ENCODE assay signal across 8 cellular contexts in the genomic region with DNA sequence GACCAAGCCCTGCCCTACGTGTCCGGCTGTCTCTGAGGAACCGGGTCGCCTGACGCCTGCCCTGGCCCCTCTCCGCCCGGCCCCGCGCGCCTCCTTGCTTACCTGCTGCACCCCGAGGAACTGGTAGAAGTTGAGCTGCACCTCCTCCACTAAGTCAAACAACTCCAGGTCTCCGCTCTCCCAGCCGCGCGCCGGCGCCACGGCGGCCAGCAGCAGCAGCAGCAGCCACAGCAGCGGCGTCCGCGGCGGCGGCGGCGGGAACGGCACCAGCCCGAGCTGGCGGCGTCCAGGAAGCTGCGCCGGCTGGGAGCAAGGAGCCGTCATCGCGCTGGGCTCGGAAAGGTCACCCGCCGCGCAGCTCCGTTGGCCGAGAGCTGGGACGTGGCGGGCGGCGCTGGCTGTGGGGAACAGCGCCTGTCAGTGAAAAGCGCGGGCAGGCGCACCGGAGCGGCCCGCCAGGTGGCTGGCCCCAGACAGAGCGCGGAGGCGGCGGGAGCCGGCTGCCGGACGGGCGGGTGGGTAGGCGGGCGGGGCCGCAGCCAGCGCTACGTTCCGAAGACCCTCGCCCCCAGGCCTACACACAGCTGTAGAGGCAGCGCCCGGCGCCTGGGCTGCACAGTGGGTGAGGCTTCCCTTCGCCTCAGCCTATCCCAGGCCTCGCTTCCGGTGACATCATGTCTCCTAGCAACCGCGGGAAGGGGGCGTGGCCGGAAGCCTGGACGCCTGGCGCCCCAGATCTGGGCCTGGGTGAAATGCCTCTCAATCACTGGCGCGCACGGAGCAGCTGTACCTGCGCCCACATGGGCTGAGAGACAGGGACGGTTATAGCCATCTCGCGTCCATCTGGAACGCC. TPM values are rescaled to one million over a fixed set of nuclear protein-coding genes. Genes with fewer than 3 reads are reported as not detected.
DNase-seq lines count a peak whose midpoint lies in the region; ATAC-seq and TF ChIP-seq lines count a peak whose summit lies in the region.

A gene with protein sequence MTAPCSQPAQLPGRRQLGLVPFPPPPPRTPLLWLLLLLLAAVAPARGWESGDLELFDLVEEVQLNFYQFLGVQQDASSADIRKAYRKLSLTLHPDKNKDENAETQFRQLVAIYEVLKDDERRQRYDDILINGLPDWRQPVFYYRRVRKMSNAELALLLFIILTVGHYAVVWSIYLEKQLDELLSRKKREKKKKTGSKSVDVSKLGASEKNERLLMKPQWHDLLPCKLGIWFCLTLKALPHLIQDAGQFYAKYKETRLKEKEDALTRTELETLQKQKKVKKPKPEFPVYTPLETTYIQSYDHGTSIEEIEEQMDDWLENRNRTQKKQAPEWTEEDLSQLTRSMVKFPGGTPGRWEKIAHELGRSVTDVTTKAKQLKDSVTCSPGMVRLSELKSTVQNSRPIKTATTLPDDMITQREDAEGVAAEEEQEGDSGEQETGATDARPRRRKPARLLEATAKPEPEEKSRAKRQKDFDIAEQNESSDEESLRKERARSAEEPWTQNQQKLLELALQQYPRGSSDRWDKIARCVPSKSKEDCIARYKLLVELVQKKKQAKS (minus strand): TSS at position 620 of the 853 bp plus-strand sequence. CDS start 296 bp downstream, at position 324.

- H3K4me3 Mint-ChIP-seq in activated T-helper 17 cell treated with anti-CD3 and anti-CD28 coated beads, Interleukin-2, amount 50 U/mL, for 72 hours: peak within 1 kb of the TSS; percentile 91
- peak within 1 kb of the TSS; percentile 81 to 99 (median 94) for H3K4me3 Mint-ChIP-seq in naive thymus-derived CD8-positive, alpha-beta T cell

- peak within 1 kb of the TSS; percentile 90 for H3K27ac Mint-ChIP-seq in activated T-helper 17 cell treated with anti-CD3 and anti-CD28 coated beads, Interleukin-2, amount 50 U/mL, for 72 hours
- H3K27ac Mint-ChIP-seq in naive thymus-derived CD8-positive, alpha-beta T cell: peak within 1 kb of the TSS; percentile 49 to 97 (median 93)

- peak; percentile 97 for ATAC-seq in activated T-helper 17 cell treated with anti-CD3 and anti-CD28 coated beads, Interleukin-2, amount 50 U/mL, for 72 hours (replicated peaks)
- peak; percentile 89 to 92 for ATAC-seq in naive thymus-derived CD8-positive, alpha-beta T cell

- no peaks in the 10 kb centered on the region for H3K36me3 Mint-ChIP-seq in activated T-helper 17 cell treated with anti-CD3 and anti-CD28 coated beads, Interleukin-2, amount 50 U/mL, for 72 hours (ENCODE audit: low read depth)
- H3K36me3 Mint-ChIP-seq in naive thymus-derived CD8-positive, alpha-beta T cell: peaks cover 0 to 6% (median 0%) of the 10 kb centered on the region in 3 donors

- DNase-seq in EL (peak; percentile 94), H4 (ENCODE audit: low spot score) (peak; percentile 86), LNCaP clone FGC (ENCODE audit: low read depth) (peak; percentile 82), RWPE1 (ENCODE audit: low spot score) (peak; percentile 96), fibroblast of lung (ENCODE audit: low read depth in 2 of 2) (peak; percentile 92)
- DNase-seq in naive thymus-derived CD8-positive, alpha-beta T cell: peak; percentile 94 to 99 (median 98)
- DNase-seq in stimulated activated naive CD4-positive, alpha-beta T cell (lab: John Stamatoyannopoulos, UW): peak; percentile 94 to 98 (median 96)

- CTCF ChIA-PET in RWPE1 (lab: Yijun Ruan, JAX): interaction anchor here (0.6 kb wide), 2 partner anchors 307 to 324 kb away, joined by 3 read pairs; no protein-coding TSS in a partner anchor

- peak within 1 kb of the TSS; percentile 92 for H3K9ac ChIP-seq in fibroblast of lung (ENCODE audit: insufficient read depth, low read length)

- H3K36me3 ChIP-seq in fibroblast of lung (ENCODE audit: control insufficient read depth, insufficient read depth, low read length): no peaks in the 10 kb centered on the region

- peak within 1 kb of the TSS; percentile 98 for H2AFZ ChIP-seq in fibroblast of lung (ENCODE audit: low read length)

- peaks cover 13% of the 10 kb centered on the region for H3K4me1 Mint-ChIP-seq in activated T-helper 17 cell treated with anti-CD3 and anti-CD28 coated beads, Interleukin-2, amount 50 U/mL, for 72 hours
- H3K4me1 Mint-ChIP-seq in naive thymus-derived CD8-positive, alpha-beta T cell: peaks cover 12 to 41% (median 30%) of the 10 kb centered on the region in 4 donors

- TF ChIP-seq CTCF in LNCaP clone FGC (IDR thresholded peaks at IDR 0.05; ENCODE audit: control insufficient read depth, extremely low read depth, insufficient read depth): 0 out of 2 replicates have a peak, but pooled peaks have one; percentile 18
- no peak for TF ChIP-seq CTCF in RWPE1 (conservative IDR thresholded peaks at IDR 0.05; ENCODE audit: low read depth)
- no peak for TF ChIP-seq CTCF in fibroblast of lung (conservative IDR thresholded peaks at IDR 0.05 in 1 of 2, IDR thresholded peaks at IDR 0.05 in 1 of 2; ENCODE audit: low read depth in 1 of 2, low read length in 2 of 2)

- H3K79me2 ChIP-seq in fibroblast of lung (ENCODE audit: control insufficient read depth, insufficient read depth, low read length): peaks cover 30% of the 10 kb centered on the region

- peak within 1 kb of the TSS; percentile 91 for H3K27ac ChIP-seq in RWPE1
- H3K27ac ChIP-seq in fibroblast of lung (ENCODE audit: insufficient read depth, low read length): peak within 1 kb of the TSS; percentile 92

- peak within 1 kb of the TSS; percentile 87 for H3K4me3 ChIP-seq in LNCaP clone FGC (ENCODE audit: low read depth, low read length)
- H3K4me3 ChIP-seq in fibroblast of lung (replicated peaks in 1 of 4; ENCODE audit: control extremely low read depth in 1 of 4, insufficient read depth in 1 of 4, low read depth in 3 of 4, low read length in 4 of 4): peak within 1 kb of the TSS; percentile 74 to 83 (median 80)

- H3K9me3 ChIP-seq in fibroblast of lung (ENCODE audit: control insufficient read depth, insufficient read depth, low read depth, low read length): no peaks in the 10 kb centered on the region

- no peaks in the 10 kb centered on the region for H3K27me3 ChIP-seq in fibroblast of lung (ENCODE audit: control insufficient read depth, insufficient read depth, low read length)

- no peaks in the 10 kb centered on the region for H3K9me3 Mint-ChIP-seq in activated T-helper 17 cell treated with anti-CD3 and anti-CD28 coated beads, Interleukin-2, amount 50 U/mL, for 72 hours
- H3K9me3 Mint-ChIP-seq in naive thymus-derived CD8-positive, alpha-beta T cell: peaks cover 0 to 7% (median 0%) of the 10 kb centered on the region in 9 donors

- no peaks in the 10 kb centered on the region for H4K20me1 ChIP-seq in fibroblast of lung (ENCODE audit: control insufficient read depth, extremely low read depth, insufficient read depth, low read length)

- peak within 1 kb of the TSS; percentile 95 for H3K4me2 ChIP-seq in fibroblast of lung (ENCODE audit: extremely low read depth, insufficient read depth, low read length)

- no peaks in the 10 kb centered on the region for H3K4me1 ChIP-seq in fibroblast of lung (ENCODE audit: control insufficient read depth, extremely low read depth, insufficient read depth, low read length)

- POLR2A ChIA-PET in RWPE1 (lab: Yijun Ruan, JAX; ENCODE audit: low non-redundant PET): interaction anchor here (0.7 to 1.2 kb wide), 4 partner anchors 10 to 434 kb away, joined by 3 to 4 read pairs (median 3); no protein-coding TSS in a partner anchor
- POLR2A ChIA-PET in naive thymus-derived CD8-positive, alpha-beta T cell (lab: Charles Lee): interaction anchor here (0.6 to 3.3 kb wide), 13 partner anchors 9 to 1361 kb away, joined by 3 to 27 read pairs (median 3); partner anchors contain the start of gene BMI1

- peaks cover 11% of the 10 kb centered on the region for H3K27me3 Mint-ChIP-seq in activated T-helper 17 cell treated with anti-CD3 and anti-CD28 coated beads, Interleukin-2, amount 50 U/mL, for 72 hours
- H3K27me3 Mint-ChIP-seq in naive thymus-derived CD8-positive, alpha-beta T cell: no peaks in the 10 kb centered on the region

RNA-seq across cellular contexts. Expression of the gene that starts here (rescaled TPM):
- 11.4 and 13.2 TPM in 2 replicates for total RNA-seq in H4 (2014; rRNA removed; shearing (Covaris generic))
- 10 to 100 TPM; 21.4 to 21.5 TPM for total RNA-seq in activated T-helper 17 cell treated with anti-CD3 and anti-CD28 coated beads, Interleukin-2, amount 50 U/mL, for 72 hours
- total RNA-seq in fibroblast of lung: 46.2 and 64.7 TPM in 2 replicates
- polyA plus RNA-seq in fibroblast of lung: 20.3 and 27.7 TPM in 2 replicates
- 18.1 and 24.1 TPM in 2 replicates for polyA plus RNA-seq in fibroblast of lung (2012)
- polyA minus RNA-seq in fibroblast of lung (ENCODE audit: low replicate concordance): 5.6 and 6.8 TPM in 2 replicates
- 1 to 10 TPM; 8.9 to 9.5 TPM for total RNA-seq in naive thymus-derived CD8-positive, alpha-beta T cell
- 10 to 100 TPM in 2 of 3 donors, 1 to 10 TPM in 1; 9.6 to 18.9 (median 10.8) TPM for polyA plus RNA-seq in naive thymus-derived CD8-positive, alpha-beta T cell

Comparison
In these comparisons a context has a peak if more than half of its experiments do, and no peak if none do; other contexts are left out.
1. Peak in every context shown above with its lines: DNase-seq, ATAC-seq, H3K4me3 ChIP-seq and H3K27ac ChIP-seq.